ENCODE assay signal across 1 cellular context in the genomic region with DNA sequence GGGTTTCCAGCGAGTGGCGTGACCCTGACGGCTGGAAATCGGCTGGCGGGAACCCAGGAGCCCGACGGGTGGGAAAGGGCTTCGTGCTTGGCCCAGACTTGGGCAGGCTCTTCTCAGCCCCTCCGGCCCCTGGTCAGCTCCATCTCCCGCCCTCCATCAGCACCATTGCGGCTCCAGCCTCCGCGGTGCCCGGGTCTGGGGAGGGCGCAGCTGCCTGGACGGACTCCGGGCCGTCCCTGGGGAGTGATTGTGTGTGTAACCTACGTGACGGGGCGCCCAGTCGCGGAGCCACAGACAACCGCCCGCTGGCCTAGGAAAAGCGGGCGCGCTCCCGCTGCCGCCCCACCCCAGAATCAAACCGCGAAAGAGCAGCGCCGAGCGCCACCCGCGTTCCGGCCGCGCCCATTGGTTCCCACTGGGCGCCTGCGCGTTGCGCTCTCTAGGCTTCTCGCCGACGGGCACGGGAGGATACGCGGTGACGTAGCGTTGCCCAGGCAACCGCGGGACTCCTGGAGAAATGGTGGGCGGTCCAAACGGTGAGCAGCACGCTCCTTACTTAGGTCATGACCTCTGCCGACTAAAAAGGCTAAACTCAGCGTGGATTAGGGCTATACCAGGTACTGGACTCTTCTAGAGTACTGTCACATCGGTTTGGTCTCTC.
TF ChIP-seq lines count a peak whose summit lies in the region.

A gene (minus strand): TSS at position 355 of the 661 bp plus-strand sequence. CDS start 394 bp downstream, outside the sequence.

TF ChIP-seq in HEK293, 187 proteins besides CTCF, POLR2A, EP300 and RAD21 (continued from another document and continues in another):
- TF ChIP-seq ZNF37A (tag by site-specific recombination; IDR thresholded peaks at IDR 0.05): no peak
- 0 out of 2 replicates have a peak, but pooled peaks have one; percentile 32 for TF ChIP-seq ZNF843 (tag by site-specific recombination; IDR thresholded peaks at IDR 0.05)
- no peak for TF ChIP-seq ZNF112 (tag by site-specific recombination; IDR thresholded peaks at IDR 0.05)
- no peak for TF ChIP-seq ZNF747 (tag by site-specific recombination; IDR thresholded peaks at IDR 0.05)
- TF ChIP-seq ZNF555 (tag by site-specific recombination; conservative IDR thresholded peaks at IDR 0.05): no peak
- TF ChIP-seq KLF10 (tag by site-specific recombination; IDR thresholded peaks at IDR 0.05): no peak
- TF ChIP-seq ZNF530 (tag by site-specific recombination; IDR thresholded peaks at IDR 0.05; ENCODE audit: low read depth): no peak
- TF ChIP-seq ZNF404 (tag by site-specific recombination; IDR thresholded peaks at IDR 0.05): no peak
- TF ChIP-seq ZNF354C (tag by site-specific recombination; IDR thresholded peaks at IDR 0.05; ENCODE audit: borderline replicate concordance, low read depth): no peak
- peak; percentile 79 for TF ChIP-seq ZIC2 (tag by site-specific recombination; IDR thresholded peaks at IDR 0.05)
- peak; percentile 74; the same call in 1 of the 2 replicates for TF ChIP-seq ZBTB20 (tag by site-specific recombination; IDR thresholded peaks at IDR 0.05)
- TF ChIP-seq, protein P1, sequence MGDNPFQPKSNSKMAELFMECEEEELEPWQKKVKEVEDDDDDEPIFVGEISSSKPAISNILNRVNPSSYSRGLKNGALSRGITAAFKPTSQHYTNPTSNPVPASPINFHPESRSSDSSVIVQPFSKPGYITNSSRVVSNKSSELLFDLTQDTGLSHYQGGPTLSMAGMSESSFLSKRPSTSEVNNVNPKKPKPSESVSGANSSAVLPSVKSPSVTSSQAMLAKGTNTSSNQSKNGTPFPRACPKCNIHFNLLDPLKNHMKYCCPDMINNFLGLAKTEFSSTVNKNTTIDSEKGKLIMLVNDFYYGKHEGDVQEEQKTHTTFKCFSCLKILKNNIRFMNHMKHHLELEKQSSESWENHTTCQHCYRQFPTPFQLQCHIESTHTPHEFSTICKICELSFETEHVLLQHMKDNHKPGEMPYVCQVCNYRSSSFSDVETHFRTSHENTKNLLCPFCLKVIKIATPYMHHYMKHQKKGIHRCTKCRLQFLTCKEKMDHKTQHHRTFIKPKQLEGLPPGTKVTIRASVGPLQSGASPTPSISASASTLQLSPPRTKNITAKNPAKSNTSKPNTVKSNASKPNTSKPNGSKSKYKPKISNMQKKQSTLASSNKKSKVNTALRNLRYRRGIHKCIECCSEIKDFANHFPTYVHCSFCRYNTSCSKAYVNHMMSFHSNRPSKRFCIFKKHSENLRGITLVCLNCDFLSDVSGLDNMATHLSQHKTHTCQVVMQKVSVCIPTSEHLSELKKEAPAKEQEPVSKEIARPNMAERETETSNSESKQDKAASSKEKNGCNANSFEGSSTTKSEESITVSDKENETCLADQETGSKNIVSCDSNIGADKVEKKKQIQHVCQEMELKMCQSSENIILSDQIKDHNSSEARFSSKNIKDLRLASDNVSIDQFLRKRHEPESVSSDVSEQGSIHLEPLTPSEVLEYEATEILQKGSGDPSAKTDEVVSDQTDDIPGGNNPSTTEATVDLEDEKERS (tag by site-specific recombination; IDR thresholded peaks at IDR 0.05): no peak
- no peak for TF ChIP-seq ZNF677 (tag by site-specific recombination; IDR thresholded peaks at IDR 0.05)
- TF ChIP-seq ZNF707 (tag by site-specific recombination; IDR thresholded peaks at IDR 0.05): no peak
- no peak for TF ChIP-seq REPIN1 (tag by site-specific recombination; IDR thresholded peaks at IDR 0.05; ENCODE audit: low read depth)
- TF ChIP-seq ZNF558 (tag by site-specific recombination; IDR thresholded peaks at IDR 0.05): no peak
- TF ChIP-seq ZNF664 (tag by site-specific recombination; IDR thresholded peaks at IDR 0.05): no peak
- TF ChIP-seq ZNF560 (tag by site-specific recombination; IDR thresholded peaks at IDR 0.05; ENCODE audit: borderline replicate concordance): no peak
- TF ChIP-seq ZNF521 (tag by site-specific recombination; IDR thresholded peaks at IDR 0.05): no peak
- TF ChIP-seq, protein P2, sequence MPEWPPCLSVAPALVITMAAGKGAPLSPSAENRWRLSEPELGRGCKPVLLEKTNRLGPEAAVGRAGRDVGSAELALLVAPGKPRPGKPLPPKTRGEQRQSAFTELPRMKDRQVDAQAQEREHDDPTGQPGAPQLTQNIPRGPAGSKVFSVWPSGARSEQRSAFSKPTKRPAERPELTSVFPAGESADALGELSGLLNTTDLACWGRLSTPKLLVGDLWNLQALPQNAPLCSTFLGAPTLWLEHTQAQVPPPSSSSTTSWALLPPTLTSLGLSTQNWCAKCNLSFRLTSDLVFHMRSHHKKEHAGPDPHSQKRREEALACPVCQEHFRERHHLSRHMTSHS (tag by site-specific recombination; IDR thresholded peaks at IDR 0.05): no peak
- no peak for TF ChIP-seq GLIS2 (tag by site-specific recombination; IDR thresholded peaks at IDR 0.05)
- no peak for TF ChIP-seq ZNF140 (tag by site-specific recombination; IDR thresholded peaks at IDR 0.05)
- TF ChIP-seq, protein P3, sequence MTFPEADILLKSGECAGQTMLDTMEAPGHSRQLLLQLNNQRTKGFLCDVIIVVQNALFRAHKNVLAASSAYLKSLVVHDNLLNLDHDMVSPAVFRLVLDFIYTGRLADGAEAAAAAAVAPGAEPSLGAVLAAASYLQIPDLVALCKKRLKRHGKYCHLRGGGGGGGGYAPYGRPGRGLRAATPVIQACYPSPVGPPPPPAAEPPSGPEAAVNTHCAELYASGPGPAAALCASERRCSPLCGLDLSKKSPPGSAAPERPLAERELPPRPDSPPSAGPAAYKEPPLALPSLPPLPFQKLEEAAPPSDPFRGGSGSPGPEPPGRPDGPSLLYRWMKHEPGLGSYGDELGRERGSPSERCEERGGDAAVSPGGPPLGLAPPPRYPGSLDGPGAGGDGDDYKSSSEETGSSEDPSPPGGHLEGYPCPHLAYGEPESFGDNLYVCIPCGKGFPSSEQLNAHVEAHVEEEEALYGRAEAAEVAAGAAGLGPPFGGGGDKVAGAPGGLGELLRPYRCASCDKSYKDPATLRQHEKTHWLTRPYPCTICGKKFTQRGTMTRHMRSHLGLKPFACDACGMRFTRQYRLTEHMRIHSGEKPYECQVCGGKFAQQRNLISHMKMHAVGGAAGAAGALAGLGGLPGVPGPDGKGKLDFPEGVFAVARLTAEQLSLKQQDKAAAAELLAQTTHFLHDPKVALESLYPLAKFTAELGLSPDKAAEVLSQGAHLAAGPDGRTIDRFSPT (tag by site-specific recombination; IDR thresholded peaks at IDR 0.05): no peak
- no peak for TF ChIP-seq GFI1B (tag by site-specific recombination; IDR thresholded peaks at IDR 0.05)
- no peak; the same call in 1 of the 2 replicates for TF ChIP-seq KLF7 (tag by site-specific recombination; IDR thresholded peaks at IDR 0.05; ENCODE audit: borderline replicate concordance)
- TF ChIP-seq ZFHX2 (tag by site-specific recombination; conservative IDR thresholded peaks at IDR 0.05): peak; percentile 49; the same call in 1 of the 2 replicates
- no peak for TF ChIP-seq PRDM1 (tag by site-specific recombination; IDR thresholded peaks at IDR 0.05)
- TF ChIP-seq, protein P4, sequence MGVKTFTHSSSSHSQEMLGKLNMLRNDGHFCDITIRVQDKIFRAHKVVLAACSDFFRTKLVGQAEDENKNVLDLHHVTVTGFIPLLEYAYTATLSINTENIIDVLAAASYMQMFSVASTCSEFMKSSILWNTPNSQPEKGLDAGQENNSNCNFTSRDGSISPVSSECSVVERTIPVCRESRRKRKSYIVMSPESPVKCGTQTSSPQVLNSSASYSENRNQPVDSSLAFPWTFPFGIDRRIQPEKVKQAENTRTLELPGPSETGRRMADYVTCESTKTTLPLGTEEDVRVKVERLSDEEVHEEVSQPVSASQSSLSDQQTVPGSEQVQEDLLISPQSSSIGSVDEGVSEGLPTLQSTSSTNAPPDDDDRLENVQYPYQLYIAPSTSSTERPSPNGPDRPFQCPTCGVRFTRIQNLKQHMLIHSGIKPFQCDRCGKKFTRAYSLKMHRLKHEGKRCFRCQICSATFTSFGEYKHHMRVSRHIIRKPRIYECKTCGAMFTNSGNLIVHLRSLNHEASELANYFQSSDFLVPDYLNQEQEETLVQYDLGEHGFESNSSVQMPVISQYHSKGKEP (tag by site-specific recombination; IDR thresholded peaks at IDR 0.05): no peak
- no peak for TF ChIP-seq ZNF133 (tag by site-specific recombination; IDR thresholded peaks at IDR 0.05)
- no peak for TF ChIP-seq RBAK (tag by site-specific recombination; IDR thresholded peaks at IDR 0.05)
- TF ChIP-seq, protein P5, sequence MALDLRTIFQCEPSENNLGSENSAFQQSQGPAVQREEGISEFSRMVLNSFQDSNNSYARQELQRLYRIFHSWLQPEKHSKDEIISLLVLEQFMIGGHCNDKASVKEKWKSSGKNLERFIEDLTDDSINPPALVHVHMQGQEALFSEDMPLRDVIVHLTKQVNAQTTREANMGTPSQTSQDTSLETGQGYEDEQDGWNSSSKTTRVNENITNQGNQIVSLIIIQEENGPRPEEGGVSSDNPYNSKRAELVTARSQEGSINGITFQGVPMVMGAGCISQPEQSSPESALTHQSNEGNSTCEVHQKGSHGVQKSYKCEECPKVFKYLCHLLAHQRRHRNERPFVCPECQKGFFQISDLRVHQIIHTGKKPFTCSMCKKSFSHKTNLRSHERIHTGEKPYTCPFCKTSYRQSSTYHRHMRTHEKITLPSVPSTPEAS (tag by site-specific recombination; IDR thresholded peaks at IDR 0.05): no peak
- no peak for TF ChIP-seq ZNF549 (tag by site-specific recombination; IDR thresholded peaks at IDR 0.05)
- TF ChIP-seq ZXDB (tag by site-specific recombination; IDR thresholded peaks at IDR 0.05): no peak
- no peak for TF ChIP-seq ZNF585B (tag by site-specific recombination; IDR thresholded peaks at IDR 0.05)
- TF ChIP-seq ZNF48 (tag by site-specific recombination; IDR thresholded peaks at IDR 0.05): no peak
- no peak for TF ChIP-seq BCL11A (tag by site-specific recombination; IDR thresholded peaks at IDR 0.05; ENCODE audit: low read depth)
- no peak for TF ChIP-seq MEIS1 (CRISPR knock-in tag; IDR thresholded peaks at IDR 0.05; ENCODE audit: borderline replicate concordance)
- TF ChIP-seq, protein P6, sequence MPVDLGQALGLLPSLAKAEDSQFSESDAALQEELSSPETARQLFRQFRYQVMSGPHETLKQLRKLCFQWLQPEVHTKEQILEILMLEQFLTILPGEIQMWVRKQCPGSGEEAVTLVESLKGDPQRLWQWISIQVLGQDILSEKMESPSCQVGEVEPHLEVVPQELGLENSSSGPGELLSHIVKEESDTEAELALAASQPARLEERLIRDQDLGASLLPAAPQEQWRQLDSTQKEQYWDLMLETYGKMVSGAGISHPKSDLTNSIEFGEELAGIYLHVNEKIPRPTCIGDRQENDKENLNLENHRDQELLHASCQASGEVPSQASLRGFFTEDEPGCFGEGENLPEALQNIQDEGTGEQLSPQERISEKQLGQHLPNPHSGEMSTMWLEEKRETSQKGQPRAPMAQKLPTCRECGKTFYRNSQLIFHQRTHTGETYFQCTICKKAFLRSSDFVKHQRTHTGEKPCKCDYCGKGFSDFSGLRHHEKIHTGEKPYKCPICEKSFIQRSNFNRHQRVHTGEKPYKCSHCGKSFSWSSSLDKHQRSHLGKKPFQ (tag by site-specific recombination; IDR thresholded peaks at IDR 0.05): no peak
- TF ChIP-seq KLF9 (tag by site-specific recombination; IDR thresholded peaks at IDR 0.05; ENCODE audit: low read depth): peak; percentile 51; the same call in 1 of the 2 replicates
- no peak for TF ChIP-seq ZNF174 (tag by site-specific recombination; IDR thresholded peaks at IDR 0.05)
- TF ChIP-seq ZNF621 (tag by site-specific recombination; IDR thresholded peaks at IDR 0.05): no peak
- no peak for TF ChIP-seq ZNF416 (tag by site-specific recombination; IDR thresholded peaks at IDR 0.05)
- no peak for TF ChIP-seq ZNF596 (tag by site-specific recombination; IDR thresholded peaks at IDR 0.05)
- 0 out of 2 replicates have a peak, but pooled peaks have one; percentile 28 for TF ChIP-seq ZNF785 (tag by site-specific recombination; IDR thresholded peaks at IDR 0.05)
- no peak for TF ChIP-seq ZNF223 (tag by site-specific recombination; IDR thresholded peaks at IDR 0.05)
- 0 out of 2 replicates have a peak, but pooled peaks have one; percentile 4 for TF ChIP-seq EGR2 (tag by site-specific recombination; IDR thresholded peaks at IDR 0.05; ENCODE audit: low read depth)
- peak; percentile 35; the same call in 1 of the 2 replicates for TF ChIP-seq WT1 (tag by site-specific recombination; IDR thresholded peaks at IDR 0.05)
- TF ChIP-seq ZNF157 (tag by site-specific recombination; IDR thresholded peaks at IDR 0.05): no peak
- TF ChIP-seq ZNF660 (tag by site-specific recombination; IDR thresholded peaks at IDR 0.05): 0 out of 2 replicates have a peak, but pooled peaks have one; percentile 29
- no peak for TF ChIP-seq SETDB1 (IDR thresholded peaks at IDR 0.05; ENCODE audit: insufficient read length, low read length)
- TF ChIP-seq ZNF335 (tag by site-specific recombination; conservative IDR thresholded peaks at IDR 0.05): peak; percentile 41
- no peak for TF ChIP-seq ZNF248 (tag by site-specific recombination; IDR thresholded peaks at IDR 0.05)
- TF ChIP-seq, protein P7, sequence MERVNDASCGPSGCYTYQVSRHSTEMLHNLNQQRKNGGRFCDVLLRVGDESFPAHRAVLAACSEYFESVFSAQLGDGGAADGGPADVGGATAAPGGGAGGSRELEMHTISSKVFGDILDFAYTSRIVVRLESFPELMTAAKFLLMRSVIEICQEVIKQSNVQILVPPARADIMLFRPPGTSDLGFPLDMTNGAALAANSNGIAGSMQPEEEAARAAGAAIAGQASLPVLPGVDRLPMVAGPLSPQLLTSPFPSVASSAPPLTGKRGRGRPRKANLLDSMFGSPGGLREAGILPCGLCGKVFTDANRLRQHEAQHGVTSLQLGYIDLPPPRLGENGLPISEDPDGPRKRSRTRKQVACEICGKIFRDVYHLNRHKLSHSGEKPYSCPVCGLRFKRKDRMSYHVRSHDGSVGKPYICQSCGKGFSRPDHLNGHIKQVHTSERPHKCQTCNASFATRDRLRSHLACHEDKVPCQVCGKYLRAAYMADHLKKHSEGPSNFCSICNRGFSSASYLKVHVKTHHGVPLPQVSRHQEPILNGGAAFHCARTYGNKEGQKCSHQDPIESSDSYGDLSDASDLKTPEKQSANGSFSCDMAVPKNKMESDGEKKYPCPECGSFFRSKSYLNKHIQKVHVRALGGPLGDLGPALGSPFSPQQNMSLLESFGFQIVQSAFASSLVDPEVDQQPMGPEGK (tag by site-specific recombination; IDR thresholded peaks at IDR 0.05): peak; percentile 88
- TF ChIP-seq ZNF341 (tag by site-specific recombination; IDR thresholded peaks at IDR 0.05; ENCODE audit: low read depth): peak; percentile 73
- TF ChIP-seq ZNF561 (tag by site-specific recombination; IDR thresholded peaks at IDR 0.05; ENCODE audit: borderline replicate concordance): peak; percentile 63; the same call in 1 of the 2 replicates
- TF ChIP-seq, protein P8, sequence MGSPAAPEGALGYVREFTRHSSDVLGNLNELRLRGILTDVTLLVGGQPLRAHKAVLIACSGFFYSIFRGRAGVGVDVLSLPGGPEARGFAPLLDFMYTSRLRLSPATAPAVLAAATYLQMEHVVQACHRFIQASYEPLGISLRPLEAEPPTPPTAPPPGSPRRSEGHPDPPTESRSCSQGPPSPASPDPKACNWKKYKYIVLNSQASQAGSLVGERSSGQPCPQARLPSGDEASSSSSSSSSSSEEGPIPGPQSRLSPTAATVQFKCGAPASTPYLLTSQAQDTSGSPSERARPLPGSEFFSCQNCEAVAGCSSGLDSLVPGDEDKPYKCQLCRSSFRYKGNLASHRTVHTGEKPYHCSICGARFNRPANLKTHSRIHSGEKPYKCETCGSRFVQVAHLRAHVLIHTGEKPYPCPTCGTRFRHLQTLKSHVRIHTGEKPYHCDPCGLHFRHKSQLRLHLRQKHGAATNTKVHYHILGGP (tag by site-specific recombination; IDR thresholded peaks at IDR 0.05): no peak
